ENCODE assay signal across 8 cellular contexts in the genomic region with DNA sequence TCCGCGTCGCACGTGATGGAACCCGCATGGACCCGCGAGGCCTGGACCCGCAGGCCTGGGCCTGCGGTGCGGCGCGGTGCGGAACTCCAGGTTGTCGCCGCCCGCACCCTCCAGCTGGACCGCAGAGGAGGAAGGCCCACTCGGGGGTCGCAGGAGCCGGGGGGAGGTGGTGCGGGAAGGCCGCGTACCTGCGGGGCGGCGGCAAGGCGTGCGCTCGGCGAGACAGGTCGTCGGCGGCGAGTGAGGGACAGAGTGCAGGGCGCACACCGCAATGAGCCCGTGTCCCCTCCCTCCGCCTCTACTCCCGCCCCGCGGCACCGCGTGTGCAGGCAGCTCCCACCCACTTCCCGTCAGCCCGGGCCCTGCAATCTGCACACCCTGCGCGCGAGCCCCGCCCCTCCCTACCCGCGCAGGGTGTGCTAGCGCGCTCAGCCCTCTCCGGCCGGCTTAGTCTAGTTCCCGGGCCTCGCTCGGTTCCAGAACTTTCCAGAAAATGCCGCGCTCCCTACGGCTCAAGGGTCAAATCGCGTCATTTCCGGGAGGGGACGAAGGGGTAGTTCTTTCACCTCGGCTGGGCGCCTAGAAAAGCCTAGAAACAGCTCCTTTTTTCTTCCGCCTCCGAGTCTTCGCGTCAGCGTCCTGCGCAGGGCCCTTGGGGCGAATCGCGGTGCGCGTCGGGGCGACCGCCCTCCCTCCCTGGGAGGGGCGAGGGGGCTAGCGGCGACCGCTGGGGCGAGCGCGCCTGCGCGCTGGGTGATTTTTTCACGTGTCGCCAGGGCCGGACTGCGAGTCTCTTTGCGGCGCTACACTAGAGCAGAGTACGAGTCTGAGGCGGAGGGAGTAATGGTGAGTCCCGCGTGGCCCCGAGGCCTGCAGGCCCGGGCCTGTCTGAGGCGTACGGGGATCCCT. TPM values are rescaled to one million over a fixed set of nuclear protein-coding genes. Genes with fewer than 3 reads are reported as not detected.
A peak's percentile ranks its signal among the peaks of the same experiment; 100 is the strongest.
DNase-seq lines count a peak whose midpoint lies in the region; ATAC-seq and TF ChIP-seq lines count a peak whose summit lies in the region.

A gene (minus strand): TSS at position 247 of the 909 bp plus-strand sequence. CDS start 992 bp downstream, outside the sequence.
A gene (plus strand): TSS at position 786 of the 909 bp plus-strand sequence. CDS start 58 bp downstream, at position 844.

- peak within 1 kb of the TSS; percentile 31 for H2AK5ac ChIP-seq in trophoblast cell (ENCODE audit: low read length)

- H3K14ac ChIP-seq in trophoblast cell (ENCODE audit: low read length): peak within 1 kb of the TSS; percentile 79

- peak within 1 kb of the TSS; percentile 71 for H2BK5ac ChIP-seq in trophoblast cell (ENCODE audit: low read depth, low read length, poor library complexity)

- no peak within 1 kb of the TSS for H3K23ac ChIP-seq in trophoblast cell (ENCODE audit: low read length)

- H3K4me1 ChIP-seq in adipocyte (ENCODE audit: control insufficient read depth, insufficient read depth, low read length): peaks cover 42% of the 10 kb centered on the region
- peaks cover 18% of the 10 kb centered on the region for H3K4me1 ChIP-seq in cardiac muscle cell (ENCODE audit: low read depth)
- H3K4me1 ChIP-seq in trophoblast cell (ENCODE audit: control insufficient read depth in 1 of 2, insufficient read depth in 2 of 2, low read length in 2 of 2): peaks cover 0 to 3% of the 10 kb centered on the region in 2 experiments
- peaks cover 17 to 58% (median 42%) of the 10 kb centered on the region in 4 donors for H3K4me1 ChIP-seq in transverse colon

- H3K79me2 ChIP-seq in trophoblast cell (ENCODE audit: control insufficient read depth, insufficient read depth, low read length, poor library complexity): peaks cover 20% of the 10 kb centered on the region

- peaks cover 59% of the 10 kb centered on the region for H3K36me3 ChIP-seq in adipocyte (ENCODE audit: control insufficient read depth, insufficient read depth, low read length, severe bottlenecking)
- H3K36me3 ChIP-seq in cardiac muscle cell: peaks cover 35% of the 10 kb centered on the region
- H3K36me3 ChIP-seq in trophoblast cell (ENCODE audit: control insufficient read depth in 1 of 2, insufficient read depth in 2 of 2, low read length in 2 of 2): peaks cover 12 to 20% of the 10 kb centered on the region in 2 experiments
- peaks cover 0 to 32% (median 8%) of the 10 kb centered on the region in 4 donors for H3K36me3 ChIP-seq in transverse colon

- H3K4me3 ChIP-seq in GM12875 (ENCODE audit: low read depth, low read length) (peak within 1 kb of the TSS; percentile 62), adipocyte (ENCODE audit: low read length) (peak within 1 kb of the TSS; percentile 100), cardiac muscle cell (peak within 1 kb of the TSS; percentile 58), trophoblast cell (ENCODE audit: low read depth, low read length) (peak within 1 kb of the TSS; percentile 91), transverse colon (peak within 1 kb of the TSS; percentile 86 to 99 (median 91))

- peak within 1 kb of the TSS; percentile 75 for H3K4ac ChIP-seq in trophoblast cell (ENCODE audit: low read depth, low read length)

- peak within 1 kb of the TSS; percentile 74 for H4K8ac ChIP-seq in trophoblast cell (ENCODE audit: low read depth, low read length)

- DNase-seq in NCI-H1436 (lab: John Stamatoyannopoulos, UW) (peak; percentile 97), T follicular helper cell (ENCODE audit: low read depth) (peak; percentile 94), adipocyte (ENCODE audit: low read depth) (peak; percentile 100), cardiac muscle cell (ENCODE audit: low read depth in 1 of 2, low spot score in 1 of 2) (peak; percentile 99 to 100), trophoblast cell (peak; percentile 99 to 100), transverse colon (peak; percentile 99)

- intact Hi-C loops in transverse colon (cut with DNase I; ENCODE audit: low total_unique reads): loop anchor here (2.0 kb wide), 1 partner anchor 65 kb away; a partner anchor contains a TSS

- H3K27me3 ChIP-seq in adipocyte (replicated peaks; ENCODE audit: control insufficient read depth, insufficient read depth, low read length) (no peaks in the 10 kb centered on the region), cardiac muscle cell (no peaks in the 10 kb centered on the region), trophoblast cell (ENCODE audit: insufficient read depth, low read length) (no peaks in the 10 kb centered on the region), transverse colon (no peaks in the 10 kb centered on the region)

- no peaks in the 10 kb centered on the region for H3K9me3 ChIP-seq in adipocyte (ENCODE audit: control insufficient read depth, low read length)
- no peaks in the 10 kb centered on the region for H3K9me3 ChIP-seq in cardiac muscle cell (ENCODE audit: low read depth)
- H3K9me3 ChIP-seq in trophoblast cell (ENCODE audit: insufficient read depth, low read depth, low read length): no peaks in the 10 kb centered on the region
- H3K9me3 ChIP-seq in transverse colon: no peaks in the 10 kb centered on the region

- peak within 1 kb of the TSS; percentile 71 for H3K18ac ChIP-seq in trophoblast cell (ENCODE audit: low read length)

- peak within 1 kb of the TSS; percentile 75 for H2AFZ ChIP-seq in trophoblast cell (ENCODE audit: insufficient read depth, low read length, poor library complexity)

- H2BK120ac ChIP-seq in trophoblast cell (ENCODE audit: insufficient read depth, low read length, poor library complexity): peak within 1 kb of the TSS; percentile 85

- peak within 1 kb of the TSS; percentile 68 for H4K12ac ChIP-seq in trophoblast cell (ENCODE audit: low read depth, low read length)

- H3K9ac ChIP-seq in adipocyte (ENCODE audit: low read length) (peak within 1 kb of the TSS; percentile 99), trophoblast cell (ENCODE audit: low read length) (peak within 1 kb of the TSS; percentile 87)

- no CpG with 5 or more reads among the region's 104 CpGs for WGBS in trophoblast cell (ENCODE audit: extremely low coverage, insufficient coverage, insufficient read length)
- WGBS in transverse colon (ENCODE audit: low coverage in 1 of 2), 2 donors: 0 to 1% methylated on average over 6 to 49 of the region's 104 CpGs

- H4K91ac ChIP-seq in trophoblast cell (ENCODE audit: low read depth, low read length): peak within 1 kb of the TSS; percentile 83

- peak; percentile 97 for TF ChIP-seq POLR2A in transverse colon (IDR thresholded peaks at IDR 0.05)

- in situ Hi-C loops in transverse colon (cut with MboI; ENCODE audit: low pct_ligation_motif_present in 1 of 4, low pct_unique_long_range_greater_than_20kb in 1 of 4, low sequenced_read_pairs in 3 of 4): loop anchor here in 1 of 4 donors (10.0 kb wide), 1 partner anchor 65 kb away; a partner anchor contains a TSS

- peak; percentile 85 for ATAC-seq in HG02798 (IDR thresholded peaks at IDR 0.05; ENCODE audit: poor library complexity, unreplicated experiment)

- H3K27ac ChIP-seq in cardiac muscle cell (peak within 1 kb of the TSS; percentile 96), trophoblast cell (ENCODE audit: low read depth, low read length) (peak within 1 kb of the TSS; percentile 90), transverse colon (peak within 1 kb of the TSS; percentile 98 to 100 (median 99))

- peak; percentile 92 for TF ChIP-seq EP300 in transverse colon (IDR thresholded peaks at IDR 0.05; ENCODE audit: low read depth)

- H3K79me1 ChIP-seq in trophoblast cell (ENCODE audit: low read length): peaks cover 14% of the 10 kb centered on the region

- no peak within 1 kb of the TSS for H2BK12ac ChIP-seq in trophoblast cell (ENCODE audit: low read length)

- TF ChIP-seq CTCF in GM12875 (IDR thresholded peaks at IDR 0.05; ENCODE audit: borderline replicate concordance, insufficient read depth, low read depth, low read length) (no peak), cardiac muscle cell (IDR thresholded peaks at IDR 0.05; ENCODE audit: low read depth, low read length) (no peak), transverse colon (IDR thresholded peaks at IDR 0.05) (peak in 1 of 5 experiments; percentile 9)

- peak within 1 kb of the TSS; percentile 88 for H3K4me2 ChIP-seq in trophoblast cell (ENCODE audit: low read length)

RNA-seq across cellular contexts. Expression of the first gene that starts in this region (rescaled TPM):
- total RNA-seq in cardiac muscle cell (319 and 371 TPM in 2 replicates), transverse colon (100 to 1,000 TPM in 2 of 4 donors, 10 to 100 TPM in 2; 75.9 to 149 (median 108) TPM)
- 484 and 551 TPM in 2 replicates for polyA plus RNA-seq in cardiac muscle cell
- 159 and 161 TPM in 2 replicates for polyA plus RNA-seq in trophoblast cell (2013)

RNA-seq across cellular contexts. Expression of the second gene that starts in this region (rescaled TPM):
- total RNA-seq in cardiac muscle cell (175 and 369 TPM in 2 replicates), transverse colon (100 to 1,000 TPM in 2 of 4 donors, 1 to 10 TPM in 2; 3.4 to 151 (median 56.4) TPM)
- 481 and 620 TPM in 2 replicates for polyA plus RNA-seq in cardiac muscle cell
- 241 and 243 TPM in 2 replicates for polyA plus RNA-seq in trophoblast cell (2013)

Comparison
In these comparisons a context has a peak if more than half of its experiments do, and no peak if none do; other contexts are left out.
1. Peak in every context shown above with its lines: DNase-seq, ATAC-seq, H3K4me3 ChIP-seq and H3K27ac ChIP-seq.